ENCODE assay signal across 1 cellular context in the genomic region with DNA sequence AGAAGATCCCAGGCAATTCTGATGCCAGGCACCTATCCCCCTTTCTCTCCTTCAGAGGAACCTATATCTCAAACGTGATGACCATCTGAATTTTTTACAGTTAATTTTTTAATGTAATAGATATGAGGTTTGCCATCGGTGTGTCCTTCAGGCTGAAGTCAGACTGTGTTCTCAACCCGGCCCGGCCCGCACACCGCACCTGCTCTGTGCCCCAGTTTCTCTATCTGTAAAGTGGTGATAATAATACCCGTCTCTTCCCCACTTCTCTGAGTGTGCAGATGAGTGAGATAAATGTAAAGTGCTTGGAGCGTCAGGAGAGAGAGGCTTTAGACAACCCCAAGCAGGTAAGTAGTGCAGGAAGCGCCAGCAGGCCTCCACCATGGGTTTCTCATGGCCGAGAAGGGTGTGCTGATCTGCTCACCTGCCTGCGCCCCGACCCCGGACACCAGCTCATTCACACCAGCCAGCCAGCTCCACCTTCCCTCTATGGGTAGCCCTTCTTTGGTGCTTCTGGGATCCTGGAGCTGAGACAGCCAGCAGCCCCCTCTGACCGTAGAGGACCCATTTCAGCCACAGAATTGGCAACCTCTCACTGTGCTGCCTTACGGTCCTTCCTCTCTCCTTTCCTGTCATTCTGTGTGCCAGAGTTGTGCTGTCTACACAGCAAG.
TF ChIP-seq lines count a peak whose summit lies in the region.

No MANE protein-coding gene starts in this region.

TF ChIP-seq in K562, 482 proteins besides CTCF, POLR2A, EP300 and RAD21 (continued from another document):
- TF ChIP-seq NCOA2 (IDR thresholded peaks at IDR 0.05; ENCODE audit: partially characterized antibody in 2 of 2) (no peak), SIRT6 (IDR thresholded peaks at IDR 0.05; ENCODE audit: low read depth, low read length) (no peak), FIP1L1 (IDR thresholded peaks at IDR 0.05; ENCODE audit: low read depth, low read length, poor library complexity, severe bottlenecking) (no peak), ZNF436 (CRISPR knock-in tag; IDR thresholded peaks at IDR 0.05) (no peak), CBFA2T2 (conservative IDR thresholded peaks at IDR 0.05) (no peak), TEAD1 (CRISPR knock-in tag; IDR thresholded peaks at IDR 0.05) (no peak), RFX7 (CRISPR knock-in tag; IDR thresholded peaks at IDR 0.05) (no peak), HSF4 (CRISPR knock-in tag; IDR thresholded peaks at IDR 0.05; ENCODE audit: borderline replicate concordance) (no peak), MED1 (CRISPR knock-in tag; IDR thresholded peaks at IDR 0.05; ENCODE audit: borderline replicate concordance) (no peak), EZH2 (IDR thresholded peaks at IDR 0.05; ENCODE audit: borderline replicate concordance, low read depth, low read length) (no peak), MTA3 (IDR thresholded peaks at IDR 0.05; ENCODE audit: borderline replicate concordance) (no peak), SMC3 (conservative IDR thresholded peaks at IDR 0.05; ENCODE audit: insufficient read depth, low read depth, low read length) (no peak), KAT8 (IDR thresholded peaks at IDR 0.05; ENCODE audit: low read depth) (no peak), TFAM (CRISPR knock-in tag; conservative IDR thresholded peaks at IDR 0.05) (no peak), SMAD4 (CRISPR knock-in tag; conservative IDR thresholded peaks at IDR 0.05) (no peak)
- TF ChIP-seq, protein P1, sequence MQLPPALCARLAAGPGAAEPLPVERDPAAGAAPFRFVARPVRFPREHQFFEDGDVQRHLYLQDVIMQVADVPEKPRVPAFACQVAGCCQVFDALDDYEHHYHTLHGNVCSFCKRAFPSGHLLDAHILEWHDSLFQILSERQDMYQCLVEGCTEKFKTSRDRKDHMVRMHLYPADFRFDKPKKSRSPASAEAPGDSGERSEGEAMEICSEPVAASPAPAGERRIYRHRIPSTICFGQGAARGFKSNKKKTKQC (CRISPR knock-in tag; IDR thresholded peaks at IDR 0.05), result no peak
- TF ChIP-seq, protein P2, sequence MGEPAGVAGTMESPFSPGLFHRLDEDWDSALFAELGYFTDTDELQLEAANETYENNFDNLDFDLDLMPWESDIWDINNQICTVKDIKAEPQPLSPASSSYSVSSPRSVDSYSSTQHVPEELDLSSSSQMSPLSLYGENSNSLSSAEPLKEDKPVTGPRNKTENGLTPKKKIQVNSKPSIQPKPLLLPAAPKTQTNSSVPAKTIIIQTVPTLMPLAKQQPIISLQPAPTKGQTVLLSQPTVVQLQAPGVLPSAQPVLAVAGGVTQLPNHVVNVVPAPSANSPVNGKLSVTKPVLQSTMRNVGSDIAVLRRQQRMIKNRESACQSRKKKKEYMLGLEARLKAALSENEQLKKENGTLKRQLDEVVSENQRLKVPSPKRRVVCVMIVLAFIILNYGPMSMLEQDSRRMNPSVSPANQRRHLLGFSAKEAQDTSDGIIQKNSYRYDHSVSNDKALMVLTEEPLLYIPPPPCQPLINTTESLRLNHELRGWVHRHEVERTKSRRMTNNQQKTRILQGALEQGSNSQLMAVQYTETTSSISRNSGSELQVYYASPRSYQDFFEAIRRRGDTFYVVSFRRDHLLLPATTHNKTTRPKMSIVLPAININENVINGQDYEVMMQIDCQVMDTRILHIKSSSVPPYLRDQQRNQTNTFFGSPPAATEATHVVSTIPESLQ (CRISPR knock-in tag; IDR thresholded peaks at IDR 0.05), result no peak
TF ChIP-seq in K562: peak in this region for 0.
